In genomic region chr1:23370270-23370743, GRCh38 we compare ENCODE assay signal across 8 cellular contexts. TPM values are rescaled to one million over a fixed set of nuclear protein-coding genes. Genes with fewer than 3 reads are reported as not detected.
DNase-seq lines count a peak whose midpoint lies in the region; ATAC-seq and TF ChIP-seq lines count a peak whose summit lies in the region.

No MANE protein-coding gene starts in this region.

- H3K4me3 ChIP-seq in HAP-1 (peak overlapping the region; percentile 84), WERI-Rb-1 (ENCODE audit: low read depth, low read length) (peak overlapping the region; percentile 100), fibroblast of mammary gland (ENCODE audit: control insufficient read depth, low read depth, low read length) (peak overlapping the region; percentile 98), gastrocnemius medialis (peak overlapping the region; percentile 82 to 99 (median 92))

- ATAC-seq in gastrocnemius medialis: no peak

- H3K27ac ChIP-seq in WERI-Rb-1: peak overlapping the region; percentile 96
- peak overlapping the region; percentile 99 to 100 (median 100) for H3K27ac ChIP-seq in gastrocnemius medialis

- DNase-seq in HAP-1 (ENCODE audit: low spot score in 2 of 2): peak; percentile 15 to 29
- no peak for DNase-seq in WERI-Rb-1
- no peak for DNase-seq in fibroblast of mammary gland (ENCODE audit: low read depth)
- no peak for DNase-seq in gastrocnemius medialis
- DNase-seq in SHP77 treated with DMSO at 0.1 percent for 48 hours (lab: John Stamatoyannopoulos, UW): no peak
- DNase-seq in NCI-H2171 treated with DMSO at 0.1 percent for 48 hours (lab: John Stamatoyannopoulos, UW): no peak
- no peak for DNase-seq in OCI-M2 (lab: John Stamatoyannopoulos, UW; ENCODE audit: unreplicated experiment)
- DNase-seq in medulla oblongata (ENCODE audit: extremely low spot score): no peak

- TF ChIP-seq CTCF in WERI-Rb-1 (IDR thresholded peaks at IDR 0.05; ENCODE audit: low read depth, low read length): no peak
- no peak for TF ChIP-seq CTCF in fibroblast of mammary gland (conservative IDR thresholded peaks at IDR 0.05; ENCODE audit: control insufficient read depth, insufficient read depth, low read depth, low read length)
- no peak for TF ChIP-seq CTCF in gastrocnemius medialis (IDR thresholded peaks at IDR 0.05 in 4 of 5, conservative IDR thresholded peaks at IDR 0.05 in 1 of 5)

- no peak for TF ChIP-seq POLR2A in gastrocnemius medialis (IDR thresholded peaks at IDR 0.05)

- intact Hi-C loops in gastrocnemius medialis (cut with DNase I; ENCODE audit: low total_unique reads): no loop called here

- H3K9me3 ChIP-seq in HAP-1 (no peaks in the 10 kb centered on the region; the same call in 1 of the 2 replicates), WERI-Rb-1 (ENCODE audit: severe bottlenecking) (peaks cover 2% of the 10 kb centered on the region), gastrocnemius medialis (no peaks in the 10 kb centered on the region)

- H3K36me3 ChIP-seq in HAP-1 (replicated peaks): peaks cover 18% of the 10 kb centered on the region
- peaks cover 14% of the 10 kb centered on the region for H3K36me3 ChIP-seq in WERI-Rb-1
- H3K36me3 ChIP-seq in gastrocnemius medialis: peaks cover 0 to 17% of the 10 kb centered on the region in 2 donors

- in situ Hi-C loops in HAP-1 (cut with MboI; ENCODE audit: low sequenced_read_pairs): no loop called here
- in situ Hi-C loops in gastrocnemius medialis (cut with MboI; ENCODE audit: low sequenced_read_pairs in 4 of 4): no loop called here

- H3K4me1 ChIP-seq in HAP-1: peaks cover 31% of the 10 kb centered on the region
- peaks cover 47 to 51% of the 10 kb centered on the region in 2 donors for H3K4me1 ChIP-seq in gastrocnemius medialis

- H3K27me3 ChIP-seq in HAP-1 (ENCODE audit: low read depth) (no peaks in the 10 kb centered on the region), WERI-Rb-1 (ENCODE audit: insufficient read depth, low read depth, severe bottlenecking) (no peaks in the 10 kb centered on the region), gastrocnemius medialis (no peaks in the 10 kb centered on the region)

RNA-seq across cellular contexts. Expression of gene ZNF436, which starts 0.7 kb away (rescaled TPM):
- total RNA-seq in gastrocnemius medialis: 1 to 10 TPM; 6.0 to 7.1 (median 6.8) TPM

RNA-seq across cellular contexts. Expression of gene HNRNPR, which starts 26.2 kb away (rescaled TPM):
- 10 to 100 TPM; 36.5 to 56.3 (median 44.5) TPM for total RNA-seq in gastrocnemius medialis

RNA-seq across cellular contexts. Expression of gene TCEA3, which starts 54.2 kb away (rescaled TPM):
- 100 to 1,000 TPM; 128 to 242 (median 179) TPM for total RNA-seq in gastrocnemius medialis

Comparison
In these comparisons a context has a peak if more than half of its experiments do, and no peak if none do; other contexts are left out.
1. DNase-seq: peak in HAP-1 (2 of 2); none in WERI-Rb-1 (single experiment), fibroblast of mammary gland (single experiment), gastrocnemius medialis (0 of 2), SHP77 treated with DMSO at 0.1 percent for 48 hours (single experiment), NCI-H2171 treated with DMSO at 0.1 percent for 48 hours (single experiment), OCI-M2 (single experiment) and medulla oblongata (single experiment).
2. Peak in every context shown above with its lines, with median percentiles within 50 percentile points of each other: H3K4me3 ChIP-seq.